ENCODE assay signal across 8 cellular contexts in genomic region chr7:32942783-32943653, GRCh38. TPM values are rescaled to one million over a fixed set of nuclear protein-coding genes. Genes with fewer than 3 reads are reported as not detected.
DNase-seq lines count a peak whose midpoint lies in the region; ATAC-seq and TF ChIP-seq lines count a peak whose summit lies in the region.

No MANE protein-coding gene starts in this region.

- ATAC-seq in GM18907 (IDR thresholded peaks at IDR 0.05; ENCODE audit: unreplicated experiment) (peak; percentile 85), HG03139 (IDR thresholded peaks at IDR 0.05; ENCODE audit: unreplicated experiment) (peak; percentile 83)

- H3K27ac Mint-ChIP-seq in activated CD4-positive, alpha-beta T cell treated with anti-CD3 and anti-CD28 coated beads, Interleukin-2, amount 10 ng/mL, durations not matched to agents 7 days and 5 days = peak overlapping the region; percentile 25

- TF ChIP-seq RAD21 in liver (IDR thresholded peaks at IDR 0.05) = peak; percentile 61 to 62

- H3K27me3 ChIP-seq in liver (ENCODE audit: control insufficient read depth in 4 of 4, insufficient read depth in 4 of 4, low read length in 3 of 4) = no peaks in the 10 kb centered on the region

- peaks cover 9% of the 10 kb centered on the region for H3K9me3 Mint-ChIP-seq in activated CD4-positive, alpha-beta T cell treated with anti-CD3 and anti-CD28 coated beads, Interleukin-2, amount 10 ng/mL, durations not matched to agents 7 days and 5 days

- DNase-seq in Ammon's horn (ENCODE audit: low spot score) (peak; percentile 76), NCI-H460 (ENCODE audit: extremely low read depth, low read depth) (peak; percentile 76), dermis blood vessel endothelial cell (peak; percentile 84)
- DNase-seq in activated CD4-positive, alpha-beta T cell treated with anti-CD3 and anti-CD28 coated beads, Interleukin-2, amount 10 ng/mL, durations not matched to agents 7 days and 5 days = peak; percentile 55
- peak; percentile 70 for DNase-seq in stimulated activated CD4-positive, alpha-beta T cell treated with anti-CD3 and anti-CD28 coated beads, Interleukin-4, amount 100 ng/mL, for 1 hour

- H3K36me3 ChIP-seq in liver (ENCODE audit: control insufficient read depth in 4 of 4, insufficient read depth in 3 of 4, low read depth in 1 of 4, low read length in 3 of 4) = no peaks in the 10 kb centered on the region

- peak overlapping the region; percentile 86 to 91 for H3K27ac ChIP-seq in liver (ENCODE audit: low read depth in 1 of 2, low read length in 2 of 2)

- WGBS in liver = under 1% methylated on average over 70 of the region's 70 CpGs

- TF ChIP-seq CTCF in liver (IDR thresholded peaks at IDR 0.05; ENCODE audit: low read depth, low read length, missing input control) = peak; percentile 59

- POLR2A ChIA-PET in activated CD4-positive, alpha-beta T cell treated with anti-CD3 and anti-CD28 coated beads, Interleukin-2, amount 10 ng/mL, durations not matched to agents 7 days and 5 days (lab: Charles Lee) = interaction anchor here (0.8 kb wide), 1 partner anchor 9 kb away, joined by 3 read pairs; no protein-coding TSS in a partner anchor

- H3K4me1 ChIP-seq in liver (ENCODE audit: control insufficient read depth in 4 of 4, insufficient read depth in 4 of 4, low read length in 3 of 4) = peaks cover 0 to 11% (median 4%) of the 10 kb centered on the region in 4 donors

- H3K36me3 Mint-ChIP-seq in activated CD4-positive, alpha-beta T cell treated with anti-CD3 and anti-CD28 coated beads, Interleukin-2, amount 10 ng/mL, durations not matched to agents 7 days and 5 days (ENCODE audit: low read depth) = peaks cover 8% of the 10 kb centered on the region

- peak overlapping the region in 1 of 2 donors; percentile 59 for H3K9ac ChIP-seq in liver (ENCODE audit: low read depth in 1 of 2, low read length in 2 of 2)

- peak overlapping the region; percentile 51 to 83 (median 83) for H3K4me3 ChIP-seq in liver (ENCODE audit: low read depth in 1 of 3, low read length in 3 of 3)

- H3K27me3 Mint-ChIP-seq in activated CD4-positive, alpha-beta T cell treated with anti-CD3 and anti-CD28 coated beads, Interleukin-2, amount 10 ng/mL, durations not matched to agents 7 days and 5 days = peaks cover 12% of the 10 kb centered on the region

- peaks cover 16% of the 10 kb centered on the region for H3K4me1 Mint-ChIP-seq in activated CD4-positive, alpha-beta T cell treated with anti-CD3 and anti-CD28 coated beads, Interleukin-2, amount 10 ng/mL, durations not matched to agents 7 days and 5 days

- CTCF ChIA-PET in activated CD4-positive, alpha-beta T cell treated with anti-CD3 and anti-CD28 coated beads, Interleukin-2, amount 10 ng/mL, durations not matched to agents 7 days and 5 days (lab: Charles Lee) = interaction anchor here (0.8 to 1.4 kb wide), 4 partner anchors 10 to 97 kb away, joined by 3 to 9 read pairs (median 5); no protein-coding TSS in a partner anchor

- peaks cover 0 to 6% (median 2%) of the 10 kb centered on the region in 4 donors for H3K9me3 ChIP-seq in liver (ENCODE audit: control insufficient read depth in 4 of 4, low read length in 3 of 4)

- peak overlapping the region; percentile 71 for H3K4me3 Mint-ChIP-seq in activated CD4-positive, alpha-beta T cell treated with anti-CD3 and anti-CD28 coated beads, Interleukin-2, amount 10 ng/mL, durations not matched to agents 7 days and 5 days

TF ChIP-seq in liver, 16 proteins besides CTCF, POLR2A, EP300 and RAD21:
- TF ChIP-seq SP1 (IDR thresholded peaks at IDR 0.05) (no peak), YY1 (IDR thresholded peaks at IDR 0.05) (peak; percentile 37)

RNA-seq across cellular contexts. Expression of gene FKBP9, which starts 14.2 kb away (rescaled TPM):
- 130 and 146 TPM in 2 replicates for total RNA-seq in NCI-H460 (2014; rRNA removed; shearing (Covaris generic))
- 113 and 136 TPM in 2 replicates for polyA plus RNA-seq in NCI-H460 (2014; cell fraction: nucleus; rRNA removed)
- total RNA-seq in activated CD4-positive, alpha-beta T cell treated with anti-CD3 and anti-CD28 coated beads, Interleukin-2, amount 10 ng/mL, durations not matched to agents 7 days and 5 days = 1 to 10 TPM in 1 of 2 experiments, under 1 TPM in 1; 0.33 to 1.3 TPM
- total RNA-seq in dermis blood vessel endothelial cell (168 and 179 TPM in 2 replicates), liver (10 to 100 TPM; 20.3 to 44.8 TPM)
- polyA plus RNA-seq in liver = 10 to 100 TPM; 13.7 to 20.2 TPM

RNA-seq across cellular contexts. Expression of gene KBTBD2, which starts 51.5 kb away (rescaled TPM):
- 45.8 and 49.8 TPM in 2 replicates for total RNA-seq in NCI-H460 (2014; rRNA removed; shearing (Covaris generic))
- 29.3 and 45.5 TPM in 2 replicates for polyA plus RNA-seq in NCI-H460 (2014; cell fraction: nucleus; rRNA removed)
- total RNA-seq in activated CD4-positive, alpha-beta T cell treated with anti-CD3 and anti-CD28 coated beads, Interleukin-2, amount 10 ng/mL, durations not matched to agents 7 days and 5 days = 10 to 100 TPM; 46.2 to 46.6 TPM
- 71.3 and 103 TPM in 2 replicates for total RNA-seq in dermis blood vessel endothelial cell
- 10 to 100 TPM; 22.5 to 29.5 TPM for total RNA-seq in liver
- 1 to 10 TPM; 7.1 to 7.6 TPM for polyA plus RNA-seq in liver

Comparison
In these comparisons a context has a peak if more than half of its experiments do, and no peak if none do; other contexts are left out.
1. Peak in every context shown above with its lines: DNase-seq, ATAC-seq, H3K4me3 ChIP-seq and H3K27ac ChIP-seq.
2. RNA of gene FKBP9, which starts 14.2 kb away (total RNA-seq): 168 to 179 TPM in dermis blood vessel endothelial cell, 130 to 146 TPM in NCI-H460 and 20.3 to 44.8 TPM in liver; 0.33 to 1.3 TPM in activated CD4-positive, alpha-beta T cell treated with anti-CD3 and anti-CD28 coated beads, Interleukin-2, amount 10 ng/mL, durations not matched to agents 7 days and 5 days; every median in the first group is over 4 times any median in the second.